33 cellular contexts compared by ENCODE assay signal in genomic region chr3:197606468-197606867, GRCh38.
"Had no signal": no experiment of that assay in that cellular context is flagged by ENCODE, and none has a peak within 500 bp of the region (broad histone marks: within the 10 kb centered on the region; RNA-seq: fewer than 3 reads in every experiment).

No MANE protein-coding gene starts in this region.

- H3K9me3 Mint-ChIP-seq: activated B cell treated with CpG ODN at 0.5 μM for 24 hours; activated naive CD4-positive, alpha-beta T cell treated with anti-CD3 and anti-CD28 coated beads, Interleukin-2, amount 50 U/mL, for 24 hours; activated naive CD8-positive, alpha-beta T cell treated with anti-CD3 and anti-CD28 coated beads, Interleukin-2, amount 50 U/mL, for 24 hours; activated T-cell treated with anti-CD3 and anti-CD28 coated beads, Interleukin-2, amount 50 U/mL, for 4 hours; activated T-helper 1 cell treated with anti-CD3 and anti-CD28 coated beads, Interleukin-12 subunit alpha, Interleukin-12 subunit beta, Interleukin-2, Interleukin-4 antibody, amounts not matched to agents 30 ng/mL and 10 ng/mL and 1 ng/mL, durations not matched to agents 14 hours and 24 hours and 36 hours; activated T-helper 2 cell treated with anti-CD3 and anti-CD28 coated beads, Interferon-gamma antibody, Interleukin-2, Interleukin-4, amounts not matched to agents 10 μg/mL and 5 μg/mL and 100 μg/mL, durations not matched to agents 14 hours and 24 hours and 36 hours; effector memory CD8-positive, alpha-beta T cell; T-helper 2 cell treated with Interferon-gamma antibody and Interleukin-4, amounts not matched to agents 5 μg/mL and 100 μg/mL, for 36 hours had no signal

- DNase-seq: activated B cell treated with CpG ODN at 0.5 μM for 24 hours; activated CD4-positive, alpha-beta T cell treated with anti-CD3 and anti-CD28 coated beads for 48 hours; activated CD4-positive, alpha-beta T cell treated with anti-CD3 and anti-CD28 coated beads, Interleukin-2, amount 50 U/mL, for 1 hour; activated CD4-positive, alpha-beta T cell treated with anti-CD3 and anti-CD28 coated beads, Interleukin-2, amount 50 U/mL, for 48 hours; activated CD8-positive, alpha-beta memory T cell treated with anti-CD3 and anti-CD28 coated beads, Interleukin-2, amount 50 U/mL, for 48 hours; activated effector memory CD4-positive, alpha-beta T cell treated with anti-CD3 and anti-CD28 coated beads, Interleukin-2, amount 50 U/mL, for 16 hours; activated naive CD4-positive, alpha-beta T cell treated with anti-CD3 and anti-CD28 coated beads for 36 hours; activated naive CD8-positive, alpha-beta T cell treated with anti-CD3 and anti-CD28 coated beads for 36 hours; activated naive CD8-positive, alpha-beta T cell treated with anti-CD3 and anti-CD28 coated beads, Interleukin-2, amount 50 U/mL, for 24 hours; activated T-cell treated with anti-CD3 and anti-CD28 coated beads for 4 hours; activated T-cell treated with anti-CD3 and anti-CD28 coated beads, Interleukin-2, amount 50 U/mL, for 4 hours; adrenal gland; amygdala; aorta; body of pancreas; caudate nucleus; cortex of kidney; dermis blood vessel endothelial cell; effector CD4-positive, alpha-beta T cell; effector memory CD8-positive, alpha-beta T cell; esophagus squamous epithelium; foreskin melanocyte; T-helper 1 cell; T-helper 17 cell; T1000; WERI-Rb-1 had no signal

- H3K27ac ChIP-seq: adrenal gland, body of pancreas, epithelial cell of prostate, esophagus squamous epithelium, gastroesophageal sphincter, WERI-Rb-1 had no signal

- H3K27ac Mint-ChIP-seq: activated B cell treated with CpG ODN at 0.5 μM for 24 hours; activated naive CD4-positive, alpha-beta T cell treated with anti-CD3 and anti-CD28 coated beads for 36 hours; activated naive CD4-positive, alpha-beta T cell treated with anti-CD3 and anti-CD28 coated beads, Interleukin-2, amount 50 U/mL, for 24 hours; activated naive CD8-positive, alpha-beta T cell treated with anti-CD3 and anti-CD28 coated beads for 36 hours; activated naive CD8-positive, alpha-beta T cell treated with anti-CD3 and anti-CD28 coated beads, Interleukin-2, amount 50 U/mL, for 24 hours; activated T-helper 1 cell treated with anti-CD3 and anti-CD28 coated beads, Interleukin-12 subunit alpha, Interleukin-12 subunit beta, Interleukin-2, Interleukin-4 antibody, amounts not matched to agents 30 ng/mL and 10 ng/mL and 1 ng/mL, durations not matched to agents 14 hours and 24 hours and 36 hours; activated T-helper 2 cell treated with anti-CD3 and anti-CD28 coated beads, Interferon-gamma antibody, Interleukin-2, Interleukin-4, amounts not matched to agents 10 μg/mL and 5 μg/mL and 100 μg/mL, durations not matched to agents 14 hours and 24 hours and 36 hours; effector memory CD8-positive, alpha-beta T cell; T-helper 17 cell; T-helper 2 cell treated with Interferon-gamma antibody and Interleukin-4, amounts not matched to agents 5 μg/mL and 100 μg/mL, for 36 hours had no signal

- H3K9me3 ChIP-seq: adrenal gland, body of pancreas, esophagus squamous epithelium, gastroesophageal sphincter had no signal

- H3K27me3 Mint-ChIP-seq: activated B cell treated with CpG ODN at 0.5 μM for 24 hours; activated naive CD4-positive, alpha-beta T cell treated with anti-CD3 and anti-CD28 coated beads, Interleukin-2, amount 50 U/mL, for 24 hours; activated naive CD8-positive, alpha-beta T cell treated with anti-CD3 and anti-CD28 coated beads for 36 hours; activated naive CD8-positive, alpha-beta T cell treated with anti-CD3 and anti-CD28 coated beads, Interleukin-2, amount 50 U/mL, for 24 hours; effector memory CD8-positive, alpha-beta T cell; T-helper 17 cell had no signal

- H3K4me1 Mint-ChIP-seq: activated B cell treated with CpG ODN at 0.5 μM for 24 hours had no signal

- H3K27me3 ChIP-seq: adrenal gland, body of pancreas, esophagus squamous epithelium, gastroesophageal sphincter had no signal

- H3K4me1 ChIP-seq: body of pancreas, esophagus squamous epithelium, gastroesophageal sphincter had no signal

- H3K4me3 Mint-ChIP-seq: activated B cell treated with CpG ODN at 0.5 μM for 24 hours; activated naive CD4-positive, alpha-beta T cell treated with anti-CD3 and anti-CD28 coated beads for 36 hours; activated naive CD4-positive, alpha-beta T cell treated with anti-CD3 and anti-CD28 coated beads, Interleukin-2, amount 50 U/mL, for 24 hours; activated naive CD8-positive, alpha-beta T cell treated with anti-CD3 and anti-CD28 coated beads for 36 hours; activated naive CD8-positive, alpha-beta T cell treated with anti-CD3 and anti-CD28 coated beads, Interleukin-2, amount 50 U/mL, for 24 hours; activated T-cell treated with anti-CD3 and anti-CD28 coated beads, Interleukin-2, amount 50 U/mL, for 4 hours; activated T-helper 1 cell treated with anti-CD3 and anti-CD28 coated beads, Interleukin-12 subunit alpha, Interleukin-12 subunit beta, Interleukin-2, Interleukin-4 antibody, amounts not matched to agents 30 ng/mL and 10 ng/mL and 1 ng/mL, durations not matched to agents 14 hours and 24 hours and 36 hours; effector memory CD8-positive, alpha-beta T cell; T-helper 17 cell; T-helper 2 cell treated with Interferon-gamma antibody and Interleukin-4, amounts not matched to agents 5 μg/mL and 100 μg/mL, for 36 hours had no signal

- H3K4me3 ChIP-seq: adrenal gland, body of pancreas, esophagus squamous epithelium, gastroesophageal sphincter had no signal

- ATAC-seq: activated CD4-positive, CD25-positive, alpha-beta regulatory T cell treated with anti-CD3 and anti-CD28 coated beads, Interleukin-2, amount 50 U/mL, for 24 hours; activated naive CD8-positive, alpha-beta T cell treated with anti-CD3 and anti-CD28 coated beads, Interleukin-2, amount 50 U/mL, for 24 hours; activated T-cell treated with anti-CD3 and anti-CD28 coated beads, Interleukin-2, amount 50 U/mL, for 4 hours; body of pancreas; effector memory CD8-positive, alpha-beta T cell; gastroesophageal sphincter; T-helper 17 cell had no signal
